In the genomic region with DNA sequence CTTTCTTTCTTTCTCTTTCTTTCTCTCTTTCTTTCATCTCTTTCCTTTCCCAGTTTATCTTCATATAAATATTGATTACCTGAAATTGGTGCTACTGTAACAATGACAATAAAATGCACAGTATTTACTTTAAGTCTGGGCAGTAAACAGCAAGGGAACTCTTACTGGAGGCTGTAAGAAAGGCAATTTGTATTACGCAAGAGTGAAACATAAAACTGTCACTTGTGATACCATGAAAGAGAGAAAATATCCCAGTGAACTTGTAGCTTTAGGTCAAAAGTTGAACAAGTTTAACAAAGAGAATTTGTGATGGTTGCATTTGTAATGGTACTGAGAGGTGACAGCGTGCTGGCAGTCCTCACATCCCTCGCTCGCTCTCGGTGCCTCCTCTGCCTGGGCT, we compare ENCODE assay signal across 21 cellular contexts.
"Had no signal": no experiment of that assay in that cellular context is flagged by ENCODE, and none has a peak within 500 bp of the region (broad histone marks: within the 10 kb centered on the region; RNA-seq: fewer than 3 reads in every experiment).

No MANE protein-coding gene starts in this region.

- DNase-seq: activated B cell treated with CpG ODN at 0.5 μM for 24 hours; activated CD8-positive, alpha-beta memory T cell treated with anti-CD3 and anti-CD28 coated beads, Interleukin-2, amount 10 ng/mL, durations not matched to agents 7 days and 5 days; activated CD8-positive, alpha-beta T cell treated with anti-CD3 and anti-CD28 coated beads, Interleukin-2, amount 10 ng/mL, durations not matched to agents 7 days and 5 days; activated naive CD4-positive, alpha-beta T cell; activated T-cell treated with anti-CD3 and anti-CD28 coated beads for 4 hours; activated T-cell treated with anti-CD3 and anti-CD28 coated beads, Interleukin-2, amount 50 U/mL, for 72 hours; central memory CD4-positive, alpha-beta T cell; endodermal cell; foreskin fibroblast; heart right ventricle; kidney glomerular epithelial cell; midbrain; naive thymus-derived CD4-positive, alpha-beta T cell; nucleus accumbens; retina; sigmoid colon; small intestine; stimulated activated naive B cell treated with anti-CD40 and anti-IgM and Interleukin-4, amounts not matched to agents 10 μg/mL and 1 μg/mL and 100 μg/mL, for 72 hours; stomach; T1000; thyroid gland had no signal
